2 cellular contexts compared by ENCODE assay signal in the genomic region with DNA sequence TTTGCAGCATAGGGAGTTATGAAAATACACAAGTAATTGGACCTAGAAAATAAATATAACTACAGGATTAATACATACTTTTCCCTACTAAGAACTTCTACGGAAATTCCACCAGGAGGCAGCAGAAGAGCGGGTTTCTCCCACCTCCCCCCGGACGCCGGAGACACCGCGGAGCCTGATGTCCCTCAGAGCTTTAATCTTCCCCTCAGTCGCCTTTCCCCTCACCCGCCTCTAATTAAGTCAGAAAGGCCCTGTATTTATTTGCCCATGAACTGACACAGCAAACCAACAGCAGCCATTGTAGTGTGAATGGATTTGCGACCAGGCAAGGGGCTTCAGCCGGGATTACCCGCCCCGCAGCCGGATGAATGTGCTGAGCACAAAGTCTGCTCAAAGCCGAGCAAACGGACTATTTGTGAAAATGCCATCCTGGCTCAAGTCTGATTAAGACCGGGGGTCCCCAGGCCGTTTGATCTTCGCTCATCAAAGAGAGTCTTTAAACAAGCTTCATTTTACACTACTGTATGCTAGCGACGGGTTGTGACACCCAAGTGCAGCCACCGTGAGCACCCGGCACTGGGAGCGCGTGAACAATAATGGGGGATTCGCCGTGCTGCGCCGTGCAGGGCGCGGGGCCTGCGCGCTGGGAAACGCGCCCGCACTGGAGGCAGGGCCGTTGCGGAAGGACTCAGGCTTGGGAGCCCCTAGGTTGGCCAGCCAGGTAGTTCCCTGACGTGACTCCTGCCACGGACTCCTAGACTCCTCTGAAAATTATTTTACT.
TF ChIP-seq lines count a peak whose summit lies in the region.

No MANE protein-coding gene starts in this region.

TF ChIP-seq in A549, 52 proteins besides CTCF, POLR2A, EP300 and RAD21 (continued from another document):
- TF ChIP-seq, protein P1, sequence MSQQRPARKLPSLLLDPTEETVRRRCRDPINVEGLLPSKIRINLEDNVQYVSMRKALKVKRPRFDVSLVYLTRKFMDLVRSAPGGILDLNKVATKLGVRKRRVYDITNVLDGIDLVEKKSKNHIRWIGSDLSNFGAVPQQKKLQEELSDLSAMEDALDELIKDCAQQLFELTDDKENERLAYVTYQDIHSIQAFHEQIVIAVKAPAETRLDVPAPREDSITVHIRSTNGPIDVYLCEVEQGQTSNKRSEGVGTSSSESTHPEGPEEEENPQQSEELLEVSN (IDR thresholded peaks at IDR 0.05; ENCODE audit: borderline replicate concordance, low read depth): peak; percentile 50; the same call in 1 of the 2 replicates

TF ChIP-seq in neural cell, 6 proteins besides CTCF, POLR2A, EP300 and RAD21 (continued from another document):
- TF ChIP-seq, protein P2, sequence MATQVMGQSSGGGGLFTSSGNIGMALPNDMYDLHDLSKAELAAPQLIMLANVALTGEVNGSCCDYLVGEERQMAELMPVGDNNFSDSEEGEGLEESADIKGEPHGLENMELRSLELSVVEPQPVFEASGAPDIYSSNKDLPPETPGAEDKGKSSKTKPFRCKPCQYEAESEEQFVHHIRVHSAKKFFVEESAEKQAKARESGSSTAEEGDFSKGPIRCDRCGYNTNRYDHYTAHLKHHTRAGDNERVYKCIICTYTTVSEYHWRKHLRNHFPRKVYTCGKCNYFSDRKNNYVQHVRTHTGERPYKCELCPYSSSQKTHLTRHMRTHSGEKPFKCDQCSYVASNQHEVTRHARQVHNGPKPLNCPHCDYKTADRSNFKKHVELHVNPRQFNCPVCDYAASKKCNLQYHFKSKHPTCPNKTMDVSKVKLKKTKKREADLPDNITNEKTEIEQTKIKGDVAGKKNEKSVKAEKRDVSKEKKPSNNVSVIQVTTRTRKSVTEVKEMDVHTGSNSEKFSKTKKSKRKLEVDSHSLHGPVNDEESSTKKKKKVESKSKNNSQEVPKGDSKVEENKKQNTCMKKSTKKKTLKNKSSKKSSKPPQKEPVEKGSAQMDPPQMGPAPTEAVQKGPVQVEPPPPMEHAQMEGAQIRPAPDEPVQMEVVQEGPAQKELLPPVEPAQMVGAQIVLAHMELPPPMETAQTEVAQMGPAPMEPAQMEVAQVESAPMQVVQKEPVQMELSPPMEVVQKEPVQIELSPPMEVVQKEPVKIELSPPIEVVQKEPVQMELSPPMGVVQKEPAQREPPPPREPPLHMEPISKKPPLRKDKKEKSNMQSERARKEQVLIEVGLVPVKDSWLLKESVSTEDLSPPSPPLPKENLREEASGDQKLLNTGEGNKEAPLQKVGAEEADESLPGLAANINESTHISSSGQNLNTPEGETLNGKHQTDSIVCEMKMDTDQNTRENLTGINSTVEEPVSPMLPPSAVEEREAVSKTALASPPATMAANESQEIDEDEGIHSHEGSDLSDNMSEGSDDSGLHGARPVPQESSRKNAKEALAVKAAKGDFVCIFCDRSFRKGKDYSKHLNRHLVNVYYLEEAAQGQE (IDR thresholded peaks at IDR 0.05; ENCODE audit: borderline replicate concordance): no peak
- peak; percentile 44 for TF ChIP-seq MXI1 (conservative IDR thresholded peaks at IDR 0.05; ENCODE audit: poor library complexity, severe bottlenecking)
